ENCODE assay signal across 8 cellular contexts in the genomic region with DNA sequence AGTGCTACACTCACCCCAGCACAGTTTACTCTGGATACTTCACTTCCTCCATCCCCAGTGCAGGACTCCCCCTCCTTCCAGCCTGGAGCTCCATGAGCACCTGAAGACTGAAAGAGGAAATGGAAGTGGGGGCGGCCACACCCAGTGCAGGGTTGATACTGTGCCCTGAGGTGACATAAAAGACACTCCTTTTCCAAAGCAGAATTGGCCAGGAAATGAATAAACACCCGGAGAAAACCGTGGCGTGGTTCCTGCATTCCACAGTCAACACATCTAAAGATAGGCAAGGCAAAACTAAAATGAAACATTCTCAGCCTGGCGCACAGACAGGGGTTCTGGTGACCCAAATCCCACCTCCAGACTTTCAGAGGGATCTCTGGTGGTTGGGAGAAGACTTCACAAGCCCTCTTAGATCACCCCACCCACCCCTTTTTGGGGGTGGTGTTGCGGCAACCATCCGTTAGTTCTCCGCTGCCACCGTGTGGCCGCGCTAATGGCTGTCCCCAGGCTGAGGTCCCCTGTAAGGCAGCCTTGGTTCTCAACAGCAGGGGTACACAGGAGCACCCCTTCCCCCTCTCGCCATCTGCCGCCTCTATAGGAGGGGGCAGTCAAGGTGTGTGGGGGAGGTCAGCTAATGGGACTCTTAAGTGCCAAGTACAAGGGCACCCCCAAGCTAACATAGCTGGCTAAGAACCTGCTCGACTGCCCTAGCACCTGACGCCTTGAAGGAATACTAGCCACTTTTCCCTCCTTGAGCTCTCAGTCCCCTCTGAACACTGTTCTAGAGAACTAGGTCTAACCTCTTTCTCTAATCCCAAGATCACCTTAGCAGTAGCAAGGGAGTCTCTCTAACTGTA. TPM values are rescaled to one million over a fixed set of nuclear protein-coding genes. Genes with fewer than 3 reads are reported as not detected.
DNase-seq lines count a peak whose midpoint lies in the region; ATAC-seq, FAIRE-seq and TF ChIP-seq lines count a peak whose summit lies in the region.

No MANE protein-coding gene starts in this region.

- H3K79me2 ChIP-seq in fibroblast of lung (ENCODE audit: control insufficient read depth, insufficient read depth, low read length): no peaks in the 10 kb centered on the region

- peak overlapping the region; percentile 23 for H3K9ac ChIP-seq in NT2/D1 (ENCODE audit: insufficient read length, low read depth)
- H3K9ac ChIP-seq in fibroblast of lung (ENCODE audit: insufficient read depth, low read length): no peak overlapping the region

- intact Hi-C loops in activated T-helper 1 cell treated with anti-CD3 and anti-CD28 coated beads, Interleukin-12 subunit alpha, Interleukin-12 subunit beta, Interleukin-2, Interleukin-4 antibody, amounts not matched to agents 30 ng/mL and 10 ng/mL and 1 ng/mL, durations not matched to agents 14 hours and 24 hours and 36 hours (cut with micrococcal nuclease): loop anchor here (1.0 kb wide), 3 partner anchors 34 to 203 kb away; partner anchors contain the start of gene RBM6

- H3K4me1 ChIP-seq in NT2/D1 (ENCODE audit: insufficient read depth, insufficient read length) (peaks cover 58% of the 10 kb centered on the region), fibroblast of lung (ENCODE audit: control insufficient read depth, extremely low read depth, insufficient read depth, low read length) (peaks cover 7% of the 10 kb centered on the region)

- peak overlapping the region; percentile 16 for H3K4me3 Mint-ChIP-seq in activated T-helper 1 cell treated with anti-CD3 and anti-CD28 coated beads, Interleukin-12 subunit alpha, Interleukin-12 subunit beta, Interleukin-2, Interleukin-4 antibody, amounts not matched to agents 30 ng/mL and 10 ng/mL and 1 ng/mL, durations not matched to agents 14 hours and 24 hours and 36 hours

- DNase-seq in NCI-H526 (lab: John Stamatoyannopoulos, UW) (peak; percentile 1 to 64), NCI-H526 treated with DMSO at 0.1 percent for 48 hours (lab: John Stamatoyannopoulos, UW) (no peak), NT2/D1 (ENCODE audit: low read depth, low spot score) (no peak), fibroblast of lung (ENCODE audit: low read depth in 2 of 2) (peak; percentile 43 to 47), omental fat pad (ENCODE audit: low spot score) (no peak), urothelium cell line (ENCODE audit: low spot score) (peak; percentile 78), NCI-H446 treated with DMSO at 0.1 percent for 48 hours (lab: John Stamatoyannopoulos, UW) (no peak)
- DNase-seq in activated T-helper 1 cell treated with anti-CD3 and anti-CD28 coated beads, Interleukin-12 subunit alpha, Interleukin-12 subunit beta, Interleukin-2, Interleukin-4 antibody, amounts not matched to agents 30 ng/mL and 10 ng/mL and 1 ng/mL, durations not matched to agents 14 hours and 24 hours and 36 hours (ENCODE audit: low spot score): peak; percentile 29

- FAIRE-seq in urothelium cell line (lab: Jason Lieb, UNC): no peak

- peak overlapping the region; percentile 84 for H3K4me2 ChIP-seq in fibroblast of lung (ENCODE audit: extremely low read depth, insufficient read depth, low read length)

- H3K27ac Mint-ChIP-seq in activated T-helper 1 cell treated with anti-CD3 and anti-CD28 coated beads, Interleukin-12 subunit alpha, Interleukin-12 subunit beta, Interleukin-2, Interleukin-4 antibody, amounts not matched to agents 30 ng/mL and 10 ng/mL and 1 ng/mL, durations not matched to agents 14 hours and 24 hours and 36 hours: peak overlapping the region; percentile 57

- no peaks in the 10 kb centered on the region for H4K20me1 ChIP-seq in fibroblast of lung (ENCODE audit: control insufficient read depth, extremely low read depth, insufficient read depth, low read length)

- H3K9me3 ChIP-seq in NT2/D1 (ENCODE audit: insufficient read depth, low read length): no peaks in the 10 kb centered on the region
- H3K9me3 ChIP-seq in fibroblast of lung (ENCODE audit: control insufficient read depth, insufficient read depth, low read depth, low read length): no peaks in the 10 kb centered on the region

- peak overlapping the region; percentile 65 for H2AFZ ChIP-seq in fibroblast of lung (ENCODE audit: low read length)

- H3K27ac ChIP-seq in fibroblast of lung (ENCODE audit: insufficient read depth, low read length): no peak overlapping the region

- H3K27me3 ChIP-seq in NT2/D1 (ENCODE audit: insufficient read depth, insufficient read length): peaks cover 28% of the 10 kb centered on the region
- no peaks in the 10 kb centered on the region for H3K27me3 ChIP-seq in fibroblast of lung (ENCODE audit: control insufficient read depth, insufficient read depth, low read length)

- peak; percentile 32 for ATAC-seq in omental fat pad (ENCODE audit: low FRiP score)

- peaks cover 8% of the 10 kb centered on the region for H3K36me3 Mint-ChIP-seq in activated T-helper 1 cell treated with anti-CD3 and anti-CD28 coated beads, Interleukin-12 subunit alpha, Interleukin-12 subunit beta, Interleukin-2, Interleukin-4 antibody, amounts not matched to agents 30 ng/mL and 10 ng/mL and 1 ng/mL, durations not matched to agents 14 hours and 24 hours and 36 hours (ENCODE audit: low read depth)

- H3K4me1 Mint-ChIP-seq in activated T-helper 1 cell treated with anti-CD3 and anti-CD28 coated beads, Interleukin-12 subunit alpha, Interleukin-12 subunit beta, Interleukin-2, Interleukin-4 antibody, amounts not matched to agents 30 ng/mL and 10 ng/mL and 1 ng/mL, durations not matched to agents 14 hours and 24 hours and 36 hours (ENCODE audit: low read depth): peaks cover 32% of the 10 kb centered on the region

- H3K9me3 Mint-ChIP-seq in activated T-helper 1 cell treated with anti-CD3 and anti-CD28 coated beads, Interleukin-12 subunit alpha, Interleukin-12 subunit beta, Interleukin-2, Interleukin-4 antibody, amounts not matched to agents 30 ng/mL and 10 ng/mL and 1 ng/mL, durations not matched to agents 14 hours and 24 hours and 36 hours: no peaks in the 10 kb centered on the region

- peaks cover 11% of the 10 kb centered on the region for H3K36me3 ChIP-seq in NT2/D1 (ENCODE audit: insufficient read depth, insufficient read length, low read length)
- H3K36me3 ChIP-seq in fibroblast of lung (ENCODE audit: control insufficient read depth, insufficient read depth, low read length): peaks cover 2% of the 10 kb centered on the region

- no peaks in the 10 kb centered on the region for H3K27me3 Mint-ChIP-seq in activated T-helper 1 cell treated with anti-CD3 and anti-CD28 coated beads, Interleukin-12 subunit alpha, Interleukin-12 subunit beta, Interleukin-2, Interleukin-4 antibody, amounts not matched to agents 30 ng/mL and 10 ng/mL and 1 ng/mL, durations not matched to agents 14 hours and 24 hours and 36 hours (ENCODE audit: insufficient read depth)

- TF ChIP-seq CTCF in fibroblast of lung (conservative IDR thresholded peaks at IDR 0.05 in 1 of 2, IDR thresholded peaks at IDR 0.05 in 1 of 2; ENCODE audit: low read depth in 1 of 2, low read length in 2 of 2): peak; percentile 56 to 60
- no peak for TF ChIP-seq CTCF in omental fat pad (IDR thresholded peaks at IDR 0.05)

- H3K4me3 ChIP-seq in NT2/D1 (ENCODE audit: insufficient read length, low read depth) (no peak overlapping the region), fibroblast of lung (replicated peaks in 1 of 4; ENCODE audit: control extremely low read depth in 1 of 4, insufficient read depth in 1 of 4, low read depth in 3 of 4, low read length in 4 of 4) (peak overlapping the region in 3 of 4 experiments; percentile 15 to 42 (median 28))

RNA-seq across cellular contexts. Expression of gene MST1R, which starts 2.6 kb away (rescaled TPM):
- 1.6 and 2.5 TPM in 2 replicates for total RNA-seq in activated T-helper 1 cell treated with anti-CD3 and anti-CD28 coated beads, Interleukin-12 subunit alpha, Interleukin-12 subunit beta, Interleukin-2, Interleukin-4 antibody, amounts not matched to agents 30 ng/mL and 10 ng/mL and 1 ng/mL, durations not matched to agents 14 hours and 24 hours and 36 hours
- total RNA-seq in fibroblast of lung (1.5 and 3.0 TPM in 2 replicates), omental fat pad (10 to 100 TPM in 1 of 4 donors, 1 to 10 TPM in 2, under 1 TPM in 1; 0.95 to 12.6 (median 5.6) TPM)
- polyA plus RNA-seq in fibroblast of lung: 0.52 and 1.2 TPM in 2 replicates
- polyA plus RNA-seq in fibroblast of lung (2012): 0.61 and 1.5 TPM in 2 replicates
- 1.5 and 4.3 TPM in 2 replicates for polyA minus RNA-seq in fibroblast of lung (ENCODE audit: low replicate concordance)

RNA-seq across cellular contexts. Expression of gene MON1A, which starts 23.4 kb away (rescaled TPM):
- 15.5 and 17.3 TPM in 2 replicates for total RNA-seq in activated T-helper 1 cell treated with anti-CD3 and anti-CD28 coated beads, Interleukin-12 subunit alpha, Interleukin-12 subunit beta, Interleukin-2, Interleukin-4 antibody, amounts not matched to agents 30 ng/mL and 10 ng/mL and 1 ng/mL, durations not matched to agents 14 hours and 24 hours and 36 hours
- 11.8 and 12.2 TPM in 2 replicates for total RNA-seq in fibroblast of lung
- 6.7 and 9.3 TPM in 2 replicates for polyA plus RNA-seq in fibroblast of lung
- polyA plus RNA-seq in fibroblast of lung (2012): 7.8 and 12.6 TPM in 2 replicates
- polyA minus RNA-seq in fibroblast of lung (ENCODE audit: low replicate concordance): 10.1 and 12.9 TPM in 2 replicates
- 10 to 100 TPM in 2 of 4 donors, 1 to 10 TPM in 2; 7.1 to 16.6 (median 10.5) TPM for total RNA-seq in omental fat pad

RNA-seq across cellular contexts. Expression of gene RBM6, which starts 33.7 kb away (rescaled TPM):
- total RNA-seq in activated T-helper 1 cell treated with anti-CD3 and anti-CD28 coated beads, Interleukin-12 subunit alpha, Interleukin-12 subunit beta, Interleukin-2, Interleukin-4 antibody, amounts not matched to agents 30 ng/mL and 10 ng/mL and 1 ng/mL, durations not matched to agents 14 hours and 24 hours and 36 hours: 99.0 and 100 TPM in 2 replicates
- total RNA-seq in fibroblast of lung: 41.3 and 46.1 TPM in 2 replicates
- polyA plus RNA-seq in fibroblast of lung: 36.3 and 40.1 TPM in 2 replicates
- 29.0 and 29.6 TPM in 2 replicates for polyA plus RNA-seq in fibroblast of lung (2012)
- 19.7 and 20.1 TPM in 2 replicates for polyA minus RNA-seq in fibroblast of lung (ENCODE audit: low replicate concordance)
- 100 to 1,000 TPM in 1 of 4 donors, 10 to 100 TPM in 3; 62.3 to 137 (median 88.4) TPM for total RNA-seq in omental fat pad

RNA-seq across cellular contexts. Expression of gene CAMKV, which starts 36.5 kb away (rescaled TPM):
- 0.96 and 1.0 TPM in 2 replicates for total RNA-seq in activated T-helper 1 cell treated with anti-CD3 and anti-CD28 coated beads, Interleukin-12 subunit alpha, Interleukin-12 subunit beta, Interleukin-2, Interleukin-4 antibody, amounts not matched to agents 30 ng/mL and 10 ng/mL and 1 ng/mL, durations not matched to agents 14 hours and 24 hours and 36 hours
- total RNA-seq in fibroblast of lung: not detected in 2 replicates
- polyA plus RNA-seq in fibroblast of lung: 0.06 TPM in 1 of 2 replicates, not detected in the other
- not detected in 2 replicates for polyA plus RNA-seq in fibroblast of lung (2012)
- polyA minus RNA-seq in fibroblast of lung (ENCODE audit: low replicate concordance): not detected in 2 replicates
- total RNA-seq in omental fat pad: not detected

RNA-seq across cellular contexts. Expression of gene TRAIP, which starts 49.9 kb away (rescaled TPM):
- 26.5 and 27.9 TPM in 2 replicates for total RNA-seq in activated T-helper 1 cell treated with anti-CD3 and anti-CD28 coated beads, Interleukin-12 subunit alpha, Interleukin-12 subunit beta, Interleukin-2, Interleukin-4 antibody, amounts not matched to agents 30 ng/mL and 10 ng/mL and 1 ng/mL, durations not matched to agents 14 hours and 24 hours and 36 hours
- 0.77 and 2.0 TPM in 2 replicates for total RNA-seq in fibroblast of lung
- 2.5 and 7.0 TPM in 2 replicates for polyA plus RNA-seq in fibroblast of lung
- polyA plus RNA-seq in fibroblast of lung (2012): 2.0 and 6.4 TPM in 2 replicates
- polyA minus RNA-seq in fibroblast of lung (ENCODE audit: low replicate concordance): 2.0 and 16.2 TPM in 2 replicates
- 1 to 10 TPM in 3 of 4 donors, not detected in 1; 1.0 to 1.8 (median 1.6) TPM for total RNA-seq in omental fat pad

Comparison
In these comparisons a context has a peak if more than half of its experiments do, and no peak if none do; other contexts are left out.
1. DNase-seq: peak in NCI-H526 (2 of 2), activated T-helper 1 cell treated with anti-CD3 and anti-CD28 coated beads, Interleukin-12 subunit alpha, Interleukin-12 subunit beta, Interleukin-2, Interleukin-4 antibody, amounts not matched to agents 30 ng/mL and 10 ng/mL and 1 ng/mL, durations not matched to agents 14 hours and 24 hours and 36 hours (single experiment), fibroblast of lung (2 of 2) and urothelium cell line (single experiment); none in NCI-H526 treated with DMSO at 0.1 percent for 48 hours (single experiment), NT2/D1 (single experiment), omental fat pad (single experiment) and NCI-H446 treated with DMSO at 0.1 percent for 48 hours (single experiment).
2. CTCF ChIP-seq: peak in fibroblast of lung (2 of 2); none in omental fat pad (0 of 3).